ENCODE assay signal across 8 cellular contexts in the genomic region with DNA sequence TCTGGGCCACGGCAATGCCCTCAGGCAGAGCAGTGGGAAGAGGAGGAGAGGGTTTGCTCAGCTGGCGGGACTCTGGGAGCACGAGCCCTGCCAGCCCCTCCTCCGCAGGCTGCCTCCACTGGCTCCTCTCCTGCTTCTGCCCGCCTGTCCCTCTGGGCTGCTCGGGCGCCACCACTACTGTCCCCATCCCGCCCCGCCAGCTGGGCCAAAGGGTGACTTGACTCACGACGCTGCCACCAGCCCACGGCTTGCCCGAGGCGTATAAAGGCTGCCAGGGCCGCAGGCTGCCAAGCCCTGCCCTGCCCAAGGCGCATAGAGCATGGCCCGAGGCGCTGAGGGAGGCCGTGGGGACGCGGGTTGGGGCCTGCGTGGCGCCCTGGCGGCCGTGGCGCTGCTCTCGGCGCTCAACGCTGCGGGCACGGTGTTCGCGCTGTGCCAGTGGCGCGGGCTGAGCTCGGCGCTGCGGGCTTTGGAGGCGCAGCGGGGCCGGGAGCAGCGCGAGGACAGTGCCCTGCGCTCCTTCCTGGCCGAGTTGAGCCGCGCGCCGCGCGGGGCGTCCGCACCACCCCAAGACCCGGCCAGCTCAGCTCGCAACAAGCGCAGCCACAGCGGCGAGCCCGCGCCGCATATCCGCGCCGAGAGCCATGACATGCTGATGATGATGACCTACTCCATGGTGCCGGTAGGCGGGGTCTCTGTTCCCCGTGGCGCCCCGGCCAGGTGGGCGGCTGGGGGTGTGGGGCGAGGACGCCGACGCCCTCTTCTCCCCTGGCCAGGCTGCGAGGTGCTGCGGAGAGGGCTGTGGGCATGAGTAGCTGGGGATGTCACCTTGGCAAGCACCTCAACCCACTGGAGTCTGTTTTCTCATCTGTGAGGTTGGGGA. TPM values are rescaled to one million over a fixed set of nuclear protein-coding genes. Genes with fewer than 3 reads are reported as not detected.
DNase-seq lines count a peak whose midpoint lies in the region; ATAC-seq and TF ChIP-seq lines count a peak whose summit lies in the region.

GLDN (plus strand) TSS at position 290 of the 883 bp plus-strand sequence; CDS start at position 320, 30 bp downstream.

- ATAC-seq in HG02763 (IDR thresholded peaks at IDR 0.05; ENCODE audit: unreplicated experiment) (no peak), HG02973 (IDR thresholded peaks at IDR 0.05; ENCODE audit: unreplicated experiment) (no peak)

- H3K4me3 ChIP-seq in fibroblast of pulmonary artery (replicated peaks; ENCODE audit: low read depth, low read length): peak within 1 kb of the TSS; percentile 29

- peak; percentile 62 for DNase-seq in AG20443 (ENCODE audit: low spot score)
- DNase-seq in NCI-H2171 (lab: John Stamatoyannopoulos, UW): peak; percentile 28
- peak; percentile 24 for DNase-seq in fibroblast of pulmonary artery (ENCODE audit: low read depth)
- DNase-seq in myocyte (ENCODE audit: low read depth): peak; percentile 52
- DNase-seq in NCI-H1694 (lab: John Stamatoyannopoulos, UW): no peak
- DNase-seq in HFFc6: no peak

- no peak within 1 kb of the TSS for H3K4me3 Mint-ChIP-seq in HFFc6

- no peaks in the 10 kb centered on the region for H3K4me1 Mint-ChIP-seq in HFFc6 (ENCODE audit: low read depth)

- H3K27ac Mint-ChIP-seq in HFFc6: no peak within 1 kb of the TSS

- H3K36me3 Mint-ChIP-seq in HFFc6 (ENCODE audit: low read depth): no peaks in the 10 kb centered on the region

- TF ChIP-seq CTCF in fibroblast of pulmonary artery (IDR thresholded peaks at IDR 0.05; ENCODE audit: low read length, missing control alignments) (no peak), HFFc6 (IDR thresholded peaks at IDR 0.05) (no peak)

- no peaks in the 10 kb centered on the region for H3K9me3 Mint-ChIP-seq in HFFc6

- H3K27me3 Mint-ChIP-seq in HFFc6 (ENCODE audit: insufficient read depth): peaks cover 32% of the 10 kb centered on the region

RNA-seq across cellular contexts. Expression of gene GLDN, which starts in this region (rescaled TPM):
- total RNA-seq in myocyte: 0.32 TPM in 1 of 2 replicates, not detected in the other
- 0.13 TPM for polyA plus RNA-seq in myocyte (2012)
- total RNA-seq in HFFc6 (2021; fragmentation: NEBNext Ultra II Directional; extraction: Animal tissue kit (Norgen Biotek cat#: 25700)): not detected

Comparison
In these comparisons a context has a peak if more than half of its experiments do, and no peak if none do; other contexts are left out.
1. Peak in DNase-seq in myocyte; RNA of the gene not detected or under 1 TPM.
2. DNase-seq: peak in AG20443 (single experiment), NCI-H2171 (single experiment) and fibroblast of pulmonary artery (single experiment); none in NCI-H1694 (single experiment) and HFFc6 (single experiment).